ENCODE assay signal across 8 cellular contexts in genomic region chr2:74250189-74250631, GRCh38. TPM values are rescaled to one million over a fixed set of nuclear protein-coding genes. Genes with fewer than 3 reads are reported as not detected.
DNase-seq lines count a peak whose midpoint lies in the region; ATAC-seq and TF ChIP-seq lines count a peak whose summit lies in the region.

No MANE protein-coding gene starts in this region.

- no peak overlapping the region for H3K27ac ChIP-seq in C4-2B

- no peaks in the 10 kb centered on the region for H3K9me3 Mint-ChIP-seq in activated T-cell treated with anti-CD3 and anti-CD28 coated beads, Interleukin-2, amount 50 U/mL, for 72 hours

- peak; percentile 65 to 69 for ATAC-seq in activated T-cell treated with anti-CD3 and anti-CD28 coated beads, Interleukin-2, amount 50 U/mL, for 72 hours (replicated peaks in 1 of 2)
- no peak for ATAC-seq in HG03196 (IDR thresholded peaks at IDR 0.05; ENCODE audit: unreplicated experiment)
- no peak for ATAC-seq in GM21825 (IDR thresholded peaks at IDR 0.05; ENCODE audit: unreplicated experiment)

- intact Hi-C loops in posterior vena cava (cut with DNase I): loop anchor here in 1 of 2 donors (10.0 kb wide), 1 partner anchor 85 kb away; no protein-coding TSS in a partner anchor

- H3K27me3 Mint-ChIP-seq in activated T-cell treated with anti-CD3 and anti-CD28 coated beads, Interleukin-2, amount 50 U/mL, for 72 hours (ENCODE audit: low read depth): no peaks in the 10 kb centered on the region

- no peak overlapping the region for H3K4me3 Mint-ChIP-seq in activated T-cell treated with anti-CD3 and anti-CD28 coated beads, Interleukin-2, amount 50 U/mL, for 72 hours

- no peak overlapping the region for H3K27ac Mint-ChIP-seq in activated T-cell treated with anti-CD3 and anti-CD28 coated beads, Interleukin-2, amount 50 U/mL, for 72 hours

- TF ChIP-seq CTCF in C4-2B (conservative IDR thresholded peaks at IDR 0.05) (peak; percentile 76), GM20000 (IDR thresholded peaks at IDR 0.05; ENCODE audit: extremely low read depth, missing control alignments) (peak; percentile 67), foreskin fibroblast (IDR thresholded peaks at IDR 0.05; ENCODE audit: low read depth, low read length) (peak; percentile 89)

- DNase-seq in GM20000 (ENCODE audit: low spot score) (peak; percentile 87), OCI-M1 (lab: John Stamatoyannopoulos, UW) (peak; percentile 28), foreskin fibroblast (peak; percentile 14 to 64), posterior vena cava (ENCODE audit: low spot score) (peak; percentile 75)
- DNase-seq in activated T-cell treated with anti-CD3 and anti-CD28 coated beads, Interleukin-2, amount 50 U/mL, for 72 hours: peak; percentile 52 to 56

- H3K4me3 ChIP-seq in foreskin fibroblast (ENCODE audit: low read depth in 1 of 2, low read length in 2 of 2): no peak overlapping the region

- H3K36me3 Mint-ChIP-seq in activated T-cell treated with anti-CD3 and anti-CD28 coated beads, Interleukin-2, amount 50 U/mL, for 72 hours (ENCODE audit: insufficient read depth in 2 of 2): no peaks in the 10 kb centered on the region

- no peaks in the 10 kb centered on the region for H3K4me1 Mint-ChIP-seq in activated T-cell treated with anti-CD3 and anti-CD28 coated beads, Interleukin-2, amount 50 U/mL, for 72 hours (ENCODE audit: low read depth)

RNA-seq across cellular contexts. Expression of gene MTHFD2, which starts 51.8 kb away (rescaled TPM):
- 100 to 1,000 TPM; 518 to 624 TPM for total RNA-seq in activated T-cell treated with anti-CD3 and anti-CD28 coated beads, Interleukin-2, amount 50 U/mL, for 72 hours
- total RNA-seq in posterior vena cava: 100 to 1,000 TPM in 1 of 2 donors, 10 to 100 TPM in 1; 83.7 to 101 TPM

Comparison
In these comparisons a context has a peak if more than half of its experiments do, and no peak if none do; other contexts are left out.
1. DNase-seq: peak in every context shown above with its lines; median percentile 87 in GM20000; 75 in posterior vena cava; 54 in activated T-cell treated with anti-CD3 and anti-CD28 coated beads, Interleukin-2, amount 50 U/mL, for 72 hours; 39 in foreskin fibroblast; 28 in OCI-M1.
2. ATAC-seq: peak in activated T-cell treated with anti-CD3 and anti-CD28 coated beads, Interleukin-2, amount 50 U/mL, for 72 hours (2 of 2); none in HG03196 (single experiment) and GM21825 (single experiment).
3. RNA of gene MTHFD2, which starts 51.8 kb away (total RNA-seq): 518 to 624 TPM in activated T-cell treated with anti-CD3 and anti-CD28 coated beads, Interleukin-2, amount 50 U/mL, for 72 hours; 83.7 to 101 TPM in posterior vena cava; every median in the first group is over 4 times any median in the second.
4. Peak in every context shown above with its lines, with median percentiles within 50 percentile points of each other: CTCF ChIP-seq.